ENCODE assay signal across 17 cellular contexts in genomic region chr11:44319552-44320288, GRCh38. TPM values are rescaled to one million over a fixed set of nuclear protein-coding genes. Genes with fewer than 3 reads are reported as not detected.
DNase-seq lines count a peak whose midpoint lies in the region; ATAC-seq and TF ChIP-seq lines count a peak whose summit lies in the region.
"Had no signal": no experiment of that assay in that cellular context is flagged by ENCODE, and none has a peak within 500 bp of the region (broad histone marks: within the 10 kb centered on the region; RNA-seq: fewer than 3 reads in every experiment).

No MANE protein-coding gene starts in this region.

- H3K9me3 Mint-ChIP-seq in brain (peaks cover 0 to 5% (median 4%) of the 10 kb centered on the region in 5 experiments), mesothelial cell of epicardium (no peaks in the 10 kb centered on the region)

- H3K9me3 ChIP-seq in cardiac muscle cell (ENCODE audit: low read depth), result no peaks in the 10 kb centered on the region
- H3K9me3 ChIP-seq in suprapubic skin, result no peaks in the 10 kb centered on the region
- H3K9me3 ChIP-seq: body of pancreas, gastrocnemius medialis, neutrophil had no signal

- peaks cover 100% of the 10 kb centered on the region for H3K27me3 Mint-ChIP-seq in brain
- H3K27me3 Mint-ChIP-seq in mesothelial cell of epicardium (ENCODE audit: low read depth), result peaks cover 100% of the 10 kb centered on the region

- intact Hi-C loops in Right ventricle myocardium superior (cut with DNase I), result no loop called here

- peaks cover 34% of the 10 kb centered on the region for H3K4me1 Mint-ChIP-seq in brain
- H3K4me1 Mint-ChIP-seq in mesothelial cell of epicardium, result peaks cover 14% of the 10 kb centered on the region

- H3K36me3 Mint-ChIP-seq in brain, result no peaks in the 10 kb centered on the region
- no peaks in the 10 kb centered on the region for H3K36me3 Mint-ChIP-seq in mesothelial cell of epicardium

- no peak for TF ChIP-seq EP300 in suprapubic skin (IDR thresholded peaks at IDR 0.05)

- H3K27ac Mint-ChIP-seq in brain (peak overlapping the region in 1 of 5 experiments; percentile 85), mesothelial cell of epicardium (no peak overlapping the region)

- no peak for TF ChIP-seq CTCF in cardiac muscle cell (IDR thresholded peaks at IDR 0.05; ENCODE audit: low read depth, low read length)
- no peak for TF ChIP-seq CTCF in brain (conservative IDR thresholded peaks at IDR 0.05)
- no peak for TF ChIP-seq CTCF in mesothelial cell of epicardium (IDR thresholded peaks at IDR 0.05; ENCODE audit: unreplicated experiment)
- no peak for TF ChIP-seq CTCF in suprapubic skin (IDR thresholded peaks at IDR 0.05)

- 9% methylated on average over 11 of the region's 53 CpGs for WGBS in suprapubic skin

- H3K36me3 ChIP-seq in cardiac muscle cell, result no peaks in the 10 kb centered on the region
- H3K36me3 ChIP-seq in suprapubic skin, result no peaks in the 10 kb centered on the region
- H3K36me3 ChIP-seq: gastrocnemius medialis, neutrophil had no signal

- DNase-seq in cardiac muscle cell (ENCODE audit: low read depth in 1 of 2, low spot score in 1 of 2), result no peak
- no peak for DNase-seq in Right ventricle myocardium superior
- no peak for DNase-seq in mesothelial cell of epicardium (ENCODE audit: low spot score in 2 of 2, unreplicated experiment in 2 of 2)
- no peak for DNase-seq in suprapubic skin (ENCODE audit: low spot score in 2 of 2)
- no peak for DNase-seq in stimulated activated CD4-positive, alpha-beta T cell treated with anti-CD3 and anti-CD28 coated beads, Interleukin-4, amount 100 ng/mL, for 24 hours
- DNase-seq in central memory CD4-positive, alpha-beta T cell, result no peak
- DNase-seq: activated CD4-positive, alpha-beta T cell treated with anti-CD3 and anti-CD28 coated beads, Interleukin-2, amount 50 U/mL, for 4 hours; activated effector memory CD4-positive, alpha-beta T cell treated with anti-CD3 and anti-CD28 coated beads, Interleukin-2, amount 50 U/mL, for 16 hours; body of pancreas; gastrocnemius medialis; left colon; NCI-H1930; substantia nigra had no signal

- H3K4me3 ChIP-seq in cardiac muscle cell (peak overlapping the region; percentile 18), suprapubic skin (peak overlapping the region; percentile 14)
- H3K4me3 ChIP-seq: body of pancreas had no signal

- H3K4me1 ChIP-seq in cardiac muscle cell (ENCODE audit: low read depth), result no peaks in the 10 kb centered on the region
- H3K4me1 ChIP-seq in suprapubic skin, result peaks cover 29% of the 10 kb centered on the region

- no peak overlapping the region for H3K27ac ChIP-seq in cardiac muscle cell
- no peak overlapping the region for H3K27ac ChIP-seq in suprapubic skin
- H3K27ac ChIP-seq: body of pancreas, gastrocnemius medialis, neutrophil had no signal

- no peak for ATAC-seq in Right ventricle myocardium superior (ENCODE audit: poor library complexity)
- no peak for ATAC-seq in HG03342 (IDR thresholded peaks at IDR 0.05; ENCODE audit: unreplicated experiment)
- ATAC-seq: body of pancreas, gastrocnemius medialis, left colon had no signal

- peaks cover 100% of the 10 kb centered on the region for H3K27me3 ChIP-seq in cardiac muscle cell
- H3K27me3 ChIP-seq in suprapubic skin, result peaks cover 99% of the 10 kb centered on the region

- H3K4me3 Mint-ChIP-seq in brain, result peak overlapping the region in 3 of 5 experiments; percentile 62 to 70 (median 67)
- peak overlapping the region; percentile 53 for H3K4me3 Mint-ChIP-seq in mesothelial cell of epicardium

- TF ChIP-seq POLR2A in suprapubic skin (IDR thresholded peaks at IDR 0.05), result no peak

RNA-seq across cellular contexts. Expression of gene ALX4, which starts 9.8 kb away (rescaled TPM):
- total RNA-seq in cardiac muscle cell, result 0.15 and 0.18 TPM in 2 replicates
- polyA plus RNA-seq in cardiac muscle cell, result not detected in 2 replicates
- total RNA-seq in Right ventricle myocardium superior, result 0.03 TPM
- polyA plus RNA-seq in brain (ENCODE audit: insufficient read depth, low read depth, low replicate concordance), result 0.19 TPM
- total RNA-seq in mesothelial cell of epicardium, result 5.5 to 6.4 TPM (median 5.5 TPM) in 3 replicates
- total RNA-seq in suprapubic skin, result 1 to 10 TPM in 1 of 4 donors, under 1 TPM in 2, not detected in 1; 0.21 to 1.1 (median 0.34) TPM
- total RNA-seq: body of pancreas; left colon; T-helper 2 cell treated with Interferon-gamma antibody and Interleukin-4, amounts not matched to agents 100 ng/mL and 5 ng/mL, for 36 hours had no signal
